Comparison of ENCODE assay signal across 16 cellular contexts in genomic region chr11:123330071-123330470, GRCh38.
"Had no signal": no experiment of that assay in that cellular context is flagged by ENCODE, and none has a peak within 500 bp of the region (broad histone marks: within the 10 kb centered on the region; RNA-seq: fewer than 3 reads in every experiment).

No MANE protein-coding gene starts in this region.

- H3K9me3 ChIP-seq: prostate gland, upper lobe of right lung had no signal

- ATAC-seq: activated CD8-positive, alpha-beta T cell treated with anti-CD3 and anti-CD28 coated beads, Interleukin-2, amount 10 ng/mL, durations not matched to agents 7 days and 5 days; foreskin keratinocyte; sciatic nerve; upper lobe of right lung had no signal

- H3K36me3 ChIP-seq: prostate gland, upper lobe of right lung had no signal

- H3K4me3 ChIP-seq: coronary artery, lung, prostate gland, upper lobe of right lung had no signal

- DNase-seq: activated B cell treated with CpG ODN at 0.5 μM for 24 hours; activated CD4-positive, alpha-beta T cell treated with anti-CD3 and anti-CD28 coated beads, Interleukin-2, amount 10 ng/mL, durations not matched to agents 24 days and 14 days; activated CD8-positive, alpha-beta memory T cell treated with anti-CD3 and anti-CD28 coated beads, Interleukin-2, amount 50 U/mL, for 4 hours; activated CD8-positive, alpha-beta T cell treated with anti-CD3 and anti-CD28 coated beads, Interleukin-2, amount 10 ng/mL, durations not matched to agents 7 days and 5 days; activated effector memory CD4-positive, alpha-beta T cell treated with anti-CD3 and anti-CD28 coated beads, Interleukin-2, amount 50 U/mL, for 16 hours; activated T-cell treated with anti-CD3 and anti-CD28 coated beads, Interleukin-2, amount 50 U/mL, for 48 hours; effector CD4-positive, alpha-beta T cell; foreskin keratinocyte; head of caudate nucleus; midbrain; T-helper 2 cell; upper lobe of right lung had no signal

- H3K4me1 ChIP-seq: foreskin keratinocyte, prostate gland, upper lobe of right lung had no signal

- H3K27me3 ChIP-seq: upper lobe of right lung had no signal

- H3K27ac ChIP-seq: coronary artery, foreskin keratinocyte, prostate gland, upper lobe of right lung had no signal
